21 cellular contexts compared by ENCODE assay signal in genomic region chr1:179092896-179093461, GRCh38. TPM values are rescaled to one million over a fixed set of nuclear protein-coding genes. Genes with fewer than 3 reads are reported as not detected.
A peak's percentile ranks its signal among the peaks of the same experiment; 100 is the strongest.
DNase-seq lines count a peak whose midpoint lies in the region; ATAC-seq, FAIRE-seq and TF ChIP-seq lines count a peak whose summit lies in the region.
"Had no signal": no experiment of that assay in that cellular context is flagged by ENCODE, and none has a peak within 500 bp of the region (broad histone marks: within the 10 kb centered on the region; RNA-seq: fewer than 3 reads in every experiment).

No MANE protein-coding gene starts in this region.

- no peaks in the 10 kb centered on the region for H3K27me3 Mint-ChIP-seq in activated CD8-positive, alpha-beta T cell treated with anti-CD3 and anti-CD28 coated beads, Interleukin-2, amount 10 ng/mL, durations not matched to agents 7 days and 5 days (ENCODE audit: low read depth)
- H3K27me3 Mint-ChIP-seq in activated CD8-positive, alpha-beta T cell treated with anti-CD3 and anti-CD28 coated beads for 36 hours = no peaks in the 10 kb centered on the region
- no peaks in the 10 kb centered on the region for H3K27me3 Mint-ChIP-seq in H9 (ENCODE audit: low read depth)
- H3K27me3 Mint-ChIP-seq in naive thymus-derived CD4-positive, alpha-beta T cell = no peaks in the 10 kb centered on the region

- DNase-seq in activated CD8-positive, alpha-beta T cell treated with anti-CD3 and anti-CD28 coated beads, Interleukin-2, amount 10 ng/mL, durations not matched to agents 7 days and 5 days = no peak
- no peak for DNase-seq in activated CD8-positive, alpha-beta T cell treated with anti-CD3 and anti-CD28 coated beads for 36 hours
- no peak for DNase-seq in H9
- DNase-seq in GM12878 (ENCODE audit: low read depth, low spot score) = no peak
- DNase-seq in naive thymus-derived CD4-positive, alpha-beta T cell = no peak
- no peak for DNase-seq in NCI-H446 treated with DMSO at 0.1 percent for 48 hours (lab: John Stamatoyannopoulos, UW)
- DNase-seq in SK-N-SH = no peak
- DNase-seq: 8988T; activated CD4-positive, alpha-beta T cell treated with anti-CD3 and anti-CD28 coated beads for 1 hour; activated effector memory CD4-positive, alpha-beta T cell treated with anti-CD3 and anti-CD28 coated beads, Interleukin-2, amount 50 U/mL, for 16 hours; anterior cingulate cortex; dorsolateral prefrontal cortex; foreskin melanocyte; hippocampal formation; NCI-H187; NCI-H774; psoas muscle; stimulated activated CD4-positive, alpha-beta T cell treated with anti-CD3 and anti-CD28 coated beads, Interleukin-1b, Interleukin-23, amount 100 ng/mL, for 48 hours had no signal

- 0 out of 2 replicates have a peak, but pooled peaks cover 4% of the 10 kb centered on the region for H3K4me1 ChIP-seq in H9 (ENCODE audit: insufficient read depth, low read length)
- peaks cover 10% of the 10 kb centered on the region for H3K4me1 ChIP-seq in GM12878 (ENCODE audit: control insufficient read depth, insufficient read depth, low read length)
- H3K4me1 ChIP-seq in naive thymus-derived CD4-positive, alpha-beta T cell (ENCODE audit: control insufficient read depth in 2 of 2, insufficient read depth in 2 of 2, low read length in 2 of 2) = no peaks in the 10 kb centered on the region
- H3K4me1 ChIP-seq in SK-N-SH (ENCODE audit: control insufficient read depth in 1 of 2, insufficient read depth in 2 of 2, low read depth in 1 of 2, low read length in 1 of 2) = peaks cover 0 to 5% of the 10 kb centered on the region in 2 experiments; a peak in 1 of 4 replicates

- ATAC-seq in activated CD8-positive, alpha-beta T cell treated with anti-CD3 and anti-CD28 coated beads, Interleukin-2, amount 10 ng/mL, durations not matched to agents 7 days and 5 days = no peak
- no peak for ATAC-seq in activated CD8-positive, alpha-beta T cell treated with anti-CD3 and anti-CD28 coated beads for 36 hours
- ATAC-seq in GM12878 (no peak), GM18868 (IDR thresholded peaks at IDR 0.05; ENCODE audit: unreplicated experiment) (no peak)
- no peak for ATAC-seq in naive thymus-derived CD4-positive, alpha-beta T cell
- ATAC-seq: psoas muscle, Right ventricle myocardium inferior had no signal

- H2BK20ac ChIP-seq in H9 (ENCODE audit: low read depth, low read length, poor library complexity, severe bottlenecking) = no peak overlapping the region

- no peak overlapping the region for H3K18ac ChIP-seq in H9 (ENCODE audit: insufficient read length, low read depth, low read length)

- no peak overlapping the region for H3K9ac ChIP-seq in H9 (ENCODE audit: extremely low read depth, insufficient read length, low read length)
- H3K9ac ChIP-seq in GM12878 (ENCODE audit: control insufficient read depth, insufficient read depth, low read length) = no peak overlapping the region
- H3K9ac ChIP-seq in SK-N-SH = no peak overlapping the region

- TF ChIP-seq CTCF in activated CD8-positive, alpha-beta T cell treated with anti-CD3 and anti-CD28 coated beads for 36 hours (IDR thresholded peaks at IDR 0.05) = no peak
- TF ChIP-seq CTCF in H9 (conservative IDR thresholded peaks at IDR 0.05) (no peak), GM12878 (IDR thresholded peaks at IDR 0.05 in 2 of 3, conservative IDR thresholded peaks at IDR 0.05 in 1 of 3; ENCODE audit: control insufficient read depth in 2 of 3, extremely low read depth in 1 of 3, insufficient read depth in 1 of 3, low read depth in 3 of 3, low read length in 3 of 3) (no peak), SK-N-SH (IDR thresholded peaks at IDR 0.05) (no peak)

- no peak overlapping the region for H3K4me3 ChIP-seq in GM12878
- H3K4me3 ChIP-seq in naive thymus-derived CD4-positive, alpha-beta T cell (ENCODE audit: low read length) = no peak overlapping the region
- H3K4me3 ChIP-seq in SK-N-SH (ENCODE audit: low read depth in 2 of 2, low read length in 1 of 2) = no peak overlapping the region
- H3K4me3 ChIP-seq: dorsolateral prefrontal cortex, psoas muscle, skin epidermis had no signal

- RAD21 ChIA-PET in GM12878 (lab: Charles Lee; ENCODE audit: unreplicated experiment) = no interaction called here

- FAIRE-seq in GM12878 (lab: Jason Lieb, UNC) = no peak

- POLR2A ChIA-PET in activated CD8-positive, alpha-beta T cell treated with anti-CD3 and anti-CD28 coated beads, Interleukin-2, amount 10 ng/mL, durations not matched to agents 7 days and 5 days (lab: Charles Lee) = no interaction called here
- POLR2A ChIA-PET in activated CD8-positive, alpha-beta T cell treated with anti-CD3 and anti-CD28 coated beads for 36 hours (lab: Charles Lee) = no interaction called here
- POLR2A ChIA-PET in GM12878 (lab: Charles Lee) = no interaction called here
- POLR2A ChIA-PET in naive thymus-derived CD4-positive, alpha-beta T cell (lab: Charles Lee) = interaction anchor here (0.7 kb wide), 1 partner anchor 206 kb away, joined by 3 read pairs; no protein-coding TSS in a partner anchor
- POLR2A ChIA-PET in SK-N-SH (lab: Yijun Ruan, JAX) = no interaction called here

- no TSS peak for BruUV-seq in GM12878 (replicated peaks; lab: Mats Ljungman, UMichigan)

- H2BK15ac ChIP-seq in H9 (ENCODE audit: low read depth, low read length) = no peak overlapping the region

- H4K20me1 ChIP-seq in H9 (ENCODE audit: control insufficient read depth, insufficient read depth, insufficient read length) = no peaks in the 10 kb centered on the region
- H4K20me1 ChIP-seq in GM12878 (ENCODE audit: control insufficient read depth, insufficient read depth) = no peaks in the 10 kb centered on the region
- H4K20me1 ChIP-seq in SK-N-SH (ENCODE audit: insufficient read depth) = no peaks in the 10 kb centered on the region

- peaks cover 58% of the 10 kb centered on the region for H3K36me3 Mint-ChIP-seq in activated CD8-positive, alpha-beta T cell treated with anti-CD3 and anti-CD28 coated beads, Interleukin-2, amount 10 ng/mL, durations not matched to agents 7 days and 5 days (ENCODE audit: low read depth)
- H3K36me3 Mint-ChIP-seq in activated CD8-positive, alpha-beta T cell treated with anti-CD3 and anti-CD28 coated beads for 36 hours (ENCODE audit: low read depth) = peaks cover 27% of the 10 kb centered on the region
- H3K36me3 Mint-ChIP-seq in H9 (ENCODE audit: insufficient read depth in 1 of 3, low read depth in 3 of 3) = peaks cover 29 to 78% (median 59%) of the 10 kb centered on the region in 3 experiments; a peak in 6 of 7 replicates
- H3K36me3 Mint-ChIP-seq in naive thymus-derived CD4-positive, alpha-beta T cell = peaks cover 8 to 30% (median 12%) of the 10 kb centered on the region in 5 donors

- H3K9me3 ChIP-seq in H9 (ENCODE audit: control insufficient read depth, low read depth, low read length) = no peaks in the 10 kb centered on the region
- H3K9me3 ChIP-seq in GM12878 (replicated peaks; ENCODE audit: control insufficient read depth, insufficient read depth, low read length) = no peaks in the 10 kb centered on the region
- H3K9me3 ChIP-seq in naive thymus-derived CD4-positive, alpha-beta T cell (ENCODE audit: control insufficient read depth in 2 of 3, low read length in 3 of 3) = no peaks in the 10 kb centered on the region
- no peaks in the 10 kb centered on the region for H3K9me3 ChIP-seq in SK-N-SH
- H3K9me3 ChIP-seq: psoas muscle had no signal

- H3T11ph ChIP-seq in H9 (ENCODE audit: low read length) = no peak overlapping the region

- TF ChIP-seq EP300 in GM12878 (IDR thresholded peaks at IDR 0.05; ENCODE audit: borderline replicate concordance in 1 of 2, control insufficient read depth in 1 of 2, low read depth in 2 of 2, low read length in 2 of 2) (no peak), SK-N-SH (IDR thresholded peaks at IDR 0.05; ENCODE audit: borderline replicate concordance in 1 of 2, low read depth in 1 of 2, low read length in 1 of 2) (no peak)

- H2AFZ ChIP-seq in H9 (ENCODE audit: low read length) = no peak overlapping the region
- no peak overlapping the region for H2AFZ ChIP-seq in GM12878 (ENCODE audit: control insufficient read depth, low read depth, low read length)
- no peak overlapping the region for H2AFZ ChIP-seq in SK-N-SH (ENCODE audit: low read depth)

- no peaks in the 10 kb centered on the region for H3K9me3 Mint-ChIP-seq in activated CD8-positive, alpha-beta T cell treated with anti-CD3 and anti-CD28 coated beads, Interleukin-2, amount 10 ng/mL, durations not matched to agents 7 days and 5 days (ENCODE audit: insufficient read depth)
- no peaks in the 10 kb centered on the region for H3K9me3 Mint-ChIP-seq in activated CD8-positive, alpha-beta T cell treated with anti-CD3 and anti-CD28 coated beads for 36 hours
- no peaks in the 10 kb centered on the region; a peak in 1 of 5 replicates for H3K9me3 Mint-ChIP-seq in H9
- H3K9me3 Mint-ChIP-seq in naive thymus-derived CD4-positive, alpha-beta T cell = no peaks in the 10 kb centered on the region

- H3K27me3 ChIP-seq in H9 (ENCODE audit: insufficient read depth, low read length) (no peaks in the 10 kb centered on the region), GM12878 (replicated peaks in 1 of 2; ENCODE audit: control insufficient read depth in 2 of 2, insufficient read depth in 2 of 2, low read length in 1 of 2) (no peaks in the 10 kb centered on the region), SK-N-SH (ENCODE audit: insufficient read depth) (no peaks in the 10 kb centered on the region)
- H3K27me3 ChIP-seq in naive thymus-derived CD4-positive, alpha-beta T cell (ENCODE audit: control insufficient read depth in 2 of 2, insufficient read depth in 2 of 2, low read length in 2 of 2) = no peaks in the 10 kb centered on the region
- H3K27me3 ChIP-seq: dorsolateral prefrontal cortex had no signal

- H3K4me3 Mint-ChIP-seq in activated CD8-positive, alpha-beta T cell treated with anti-CD3 and anti-CD28 coated beads, Interleukin-2, amount 10 ng/mL, durations not matched to agents 7 days and 5 days = no peak overlapping the region
- H3K4me3 Mint-ChIP-seq in activated CD8-positive, alpha-beta T cell treated with anti-CD3 and anti-CD28 coated beads for 36 hours = no peak overlapping the region
- no peak overlapping the region for H3K4me3 Mint-ChIP-seq in H9
- H3K4me3 Mint-ChIP-seq in naive thymus-derived CD4-positive, alpha-beta T cell = no peak overlapping the region

- H3K4me2 ChIP-seq in H9 (ENCODE audit: insufficient read depth, insufficient read length, low read length) (no peak overlapping the region), GM12878 (ENCODE audit: control insufficient read depth, insufficient read depth) (no peak overlapping the region), SK-N-SH (no peak overlapping the region)

- SMC1A ChIA-PET in GM12878 (lab: Charles Lee; ENCODE audit: uncharacterized antibody, unreplicated experiment) = no interaction called here

- no peak; the same call in 1 of the 2 replicates for TF ChIP-seq POLR2A in GM12878 (IDR thresholded peaks at IDR 0.05; ENCODE audit: low read depth, low read length)

- no peak overlapping the region for H3K4ac ChIP-seq in H9 (ENCODE audit: low read depth, low read length)

- H3F3A ChIP-seq in SK-N-SH (replicated peaks; ENCODE audit: insufficient read depth) = peaks cover 21% of the 10 kb centered on the region

- H3K27ac ChIP-seq in H9 (ENCODE audit: insufficient read length, low read depth, low read length) (no peak overlapping the region), GM12878 (ENCODE audit: control insufficient read depth, insufficient read depth) (no peak overlapping the region), SK-N-SH (ENCODE audit: low read depth in 2 of 2, low read length in 1 of 2) (no peak overlapping the region)
- H3K27ac ChIP-seq in naive thymus-derived CD4-positive, alpha-beta T cell (ENCODE audit: low read depth, low read length) = no peak overlapping the region

- H3K4me1 Mint-ChIP-seq in activated CD8-positive, alpha-beta T cell treated with anti-CD3 and anti-CD28 coated beads, Interleukin-2, amount 10 ng/mL, durations not matched to agents 7 days and 5 days (ENCODE audit: low read depth) = peaks cover 5% of the 10 kb centered on the region
- no peaks in the 10 kb centered on the region for H3K4me1 Mint-ChIP-seq in activated CD8-positive, alpha-beta T cell treated with anti-CD3 and anti-CD28 coated beads for 36 hours (ENCODE audit: low read depth)
- peaks cover 14 to 17% of the 10 kb centered on the region in 2 experiments for H3K4me1 Mint-ChIP-seq in H9
- peaks cover 0 to 9% (median 0%) of the 10 kb centered on the region in 7 donors for H3K4me1 Mint-ChIP-seq in naive thymus-derived CD4-positive, alpha-beta T cell

- no peak overlapping the region for H3K14ac ChIP-seq in H9 (ENCODE audit: insufficient read depth, low read length)

- TF ChIP-seq RAD21 in GM12878 (IDR thresholded peaks at IDR 0.05; ENCODE audit: insufficient read depth, low read depth, low read length) = no peak
- no peak for TF ChIP-seq RAD21 in SK-N-SH (IDR thresholded peaks at IDR 0.05; ENCODE audit: low read length)

- H2BK5ac ChIP-seq in H9 (ENCODE audit: insufficient read length, low read length) = no peak overlapping the region

- no peak overlapping the region for H2BK12ac ChIP-seq in H9 (ENCODE audit: insufficient read length, low read depth, low read length)

- peak overlapping the region; percentile 51 for H3K27ac Mint-ChIP-seq in activated CD8-positive, alpha-beta T cell treated with anti-CD3 and anti-CD28 coated beads, Interleukin-2, amount 10 ng/mL, durations not matched to agents 7 days and 5 days
- H3K27ac Mint-ChIP-seq in activated CD8-positive, alpha-beta T cell treated with anti-CD3 and anti-CD28 coated beads for 36 hours = no peak overlapping the region
- H3K27ac Mint-ChIP-seq in H9 = peak overlapping the region in 2 of 3 experiments; percentile 50 to 54; a peak in 2 of 7 replicates
- peak overlapping the region in 8 of 9 donors; percentile 1 to 85 (median 46) for H3K27ac Mint-ChIP-seq in naive thymus-derived CD4-positive, alpha-beta T cell

- H2BK120ac ChIP-seq in H9 (ENCODE audit: low read depth, low read length, poor library complexity, severe bottlenecking) = no peak overlapping the region

- no peaks in the 10 kb centered on the region for H3K9me2 ChIP-seq in SK-N-SH

- no peak overlapping the region for H4K91ac ChIP-seq in H9 (ENCODE audit: insufficient read length, low read depth, low read length)

- H3K79me2 ChIP-seq in H9 (ENCODE audit: insufficient read depth, low read length) (no peaks in the 10 kb centered on the region; the same call in 1 of the 2 replicates), GM12878 (ENCODE audit: control insufficient read depth, insufficient read depth, low read length) (peaks cover 2% of the 10 kb centered on the region; the same call in 1 of the 2 replicates), SK-N-SH (ENCODE audit: insufficient read depth) (no peaks in the 10 kb centered on the region; the same call in 1 of the 2 replicates)

- H3K79me1 ChIP-seq in H9 (ENCODE audit: insufficient read depth, low read depth, low read length, poor library complexity, severe bottlenecking) = no peaks in the 10 kb centered on the region

- no peak overlapping the region for H3K56ac ChIP-seq in H9 (ENCODE audit: insufficient read length, low read depth, low read length)

- no peaks in the 10 kb centered on the region for H3K23me2 ChIP-seq in H9 (ENCODE audit: insufficient read length, low read depth, low read length, poor library complexity, severe bottlenecking)

- H2AK5ac ChIP-seq in H9 (ENCODE audit: insufficient read length, low read length) = no peak overlapping the region

- H3K36me3 ChIP-seq in GM12878 (ENCODE audit: control insufficient read depth in 2 of 2, insufficient read depth in 2 of 2, low read length in 1 of 2) (peaks cover 31 to 37% of the 10 kb centered on the region in 2 experiments), SK-N-SH (replicated peaks in 1 of 2; ENCODE audit: control insufficient read depth in 1 of 2, insufficient read depth in 2 of 2, low read length in 1 of 2) (peaks cover 35 to 80% of the 10 kb centered on the region in 2 experiments)
- peaks cover 0 to 91% (median 0%) of the 10 kb centered on the region in 3 experiments for H3K36me3 ChIP-seq in naive thymus-derived CD4-positive, alpha-beta T cell (ENCODE audit: control insufficient read depth in 2 of 3, insufficient read depth in 3 of 3, low read length in 3 of 3)

- CTCF ChIA-PET in activated CD8-positive, alpha-beta T cell treated with anti-CD3 and anti-CD28 coated beads, Interleukin-2, amount 10 ng/mL, durations not matched to agents 7 days and 5 days (lab: Charles Lee) = interaction anchor here (1.0 kb wide), 1 partner anchor 12 kb away, joined by 4 read pairs; no protein-coding TSS in a partner anchor
- CTCF ChIA-PET in activated CD8-positive, alpha-beta T cell treated with anti-CD3 and anti-CD28 coated beads for 36 hours (lab: Charles Lee) = no interaction called here
- CTCF ChIA-PET in GM12878 (lab: Yijun Ruan, JAX) = interaction anchor here (0.6 to 1.1 kb wide), 3 partner anchors 27 to 560 kb away, joined by 3 read pairs; no protein-coding TSS in a partner anchor
- CTCF ChIA-PET in naive thymus-derived CD4-positive, alpha-beta T cell (lab: Charles Lee) = no interaction called here
- CTCF ChIA-PET in SK-N-SH (lab: Yijun Ruan, JAX) = interaction anchor here (0.9 to 2.2 kb wide), 4 partner anchors 11 to 200 kb away, joined by 3 to 9 read pairs (median 4); partner anchors contain the start of genes SOAT1 and TOR3A

- no CpG with 5 or more reads among the region's 9 CpGs for WGBS in H9 (ENCODE audit: extremely low coverage, insufficient read length, low lambda C conversion rate)
- 92% methylated on average over 7 of the region's 9 CpGs for WGBS in GM12878 (ENCODE audit: insufficient coverage, insufficient replicate concordance, low lambda C conversion rate, missing lambda C conversion rate)
- 95% methylated on average over 9 of the region's 9 CpGs for WGBS in SK-N-SH (ENCODE audit: low lambda C conversion rate)

- in situ Hi-C loops in GM12878 (cut with MboI) = loop anchor here (25.0 kb wide), 1 partner anchor 719 kb away; no protein-coding TSS in a partner anchor

- no peak overlapping the region for H3K23ac ChIP-seq in H9 (ENCODE audit: insufficient read length, low read depth, low read length)

- no peak overlapping the region for H4K5ac ChIP-seq in H9 (ENCODE audit: insufficient read length, low read depth, low read length)

- no peak overlapping the region for H4K8ac ChIP-seq in H9 (replicated peaks; ENCODE audit: insufficient read length, low read depth, low read length)

- intact Hi-C loops in activated CD8-positive, alpha-beta T cell treated with anti-CD3 and anti-CD28 coated beads for 36 hours (cut with micrococcal nuclease) = no loop called here
- intact Hi-C loops in GM12878 (cut with micrococcal nuclease; ENCODE audit: unreplicated experiment) = no loop called here
- intact Hi-C loops in naive thymus-derived CD4-positive, alpha-beta T cell (cut with micrococcal nuclease) = no loop called here

RNA-seq across cellular contexts. Expression of gene TOR3A, which starts 11.1 kb away (rescaled TPM):
- total RNA-seq in activated CD8-positive, alpha-beta T cell treated with anti-CD3 and anti-CD28 coated beads, Interleukin-2, amount 10 ng/mL, durations not matched to agents 7 days and 5 days = 10 to 100 TPM; 49.3 to 50.4 TPM
- 10 to 100 TPM; 28.8 to 30.3 TPM for total RNA-seq in activated CD8-positive, alpha-beta T cell treated with anti-CD3 and anti-CD28 coated beads for 36 hours
- total RNA-seq in H9 (2021) (25.6 and 27.3 TPM in 2 replicates), GM12878 (2014; rRNA removed) (50.7 and 74.6 TPM in 2 replicates), GM12878 (2014; rRNA removed; fragmentation: Illumina TruSeq; extraction: Trizol) (28.7 and 29.8 TPM in 2 replicates), GM12878 (2021) (48.3 and 48.9 TPM in 2 replicates)
- 40.3 and 44.1 TPM in 2 replicates for total RNA-seq in GM12878 (2013; cell fraction: nucleolus; rRNA removed)
- 20.3 TPM for polyA plus RNA-seq in GM12878 (2011; ENCODE audit: low read depth)
- polyA plus RNA-seq in GM12878 (2011; rRNA removed) (31.1 and 43.7 TPM in 2 replicates), GM12878 (2014; fragmentation: Illumina TruSeq; extraction: Trizol) (40.9 and 42.5 TPM in 2 replicates), GM12878 (2014; fragmentation: Nextera tagmentation; extraction: Ambion mirVana) (10 to 100 TPM in 1 of 2 experiments, 1 to 10 TPM in 1; 8.6 to 14.5 TPM), GM12878 (2014; rRNA removed) (85.5 and 87.9 TPM in 2 replicates), GM12878 (2016; fragmentation: Nextera tagmentation; extraction: Ambion mirVana) (10 to 100 TPM; 62.5 to 64.1 TPM), SK-N-SH (2012; rRNA removed) (29.9 and 33.2 TPM in 2 replicates)
- 55.6 and 76.1 TPM in 2 replicates for polyA plus RNA-seq in GM12878 (2011; cell fraction: cytosol; rRNA removed)
- polyA plus RNA-seq in GM12878 (2011; cell fraction: nucleus; rRNA removed) = 61.5 and 79.8 TPM in 2 replicates
- 26.2 and 37.0 TPM in 2 replicates for polyA plus RNA-seq in GM12878 (2012)
- 69.6 and 100.0 TPM in 2 replicates for polyA minus RNA-seq in GM12878 (2011; rRNA and poly(A)+ RNA removed)
- polyA minus RNA-seq in GM12878 (2011; cell fraction: cytosol; rRNA and poly(A)+ RNA removed) = 25.1 and 26.2 TPM in 2 replicates
- polyA minus RNA-seq in GM12878 (2011; cell fraction: nucleus; rRNA and poly(A)+ RNA removed) = 25.5 and 49.1 TPM in 2 replicates
- 10 to 100 TPM; 18.8 to 43.8 (median 21.7) TPM for total RNA-seq in naive thymus-derived CD4-positive, alpha-beta T cell
- 10 to 100 TPM; 22.0 to 24.3 TPM for polyA plus RNA-seq in naive thymus-derived CD4-positive, alpha-beta T cell
- 17.8 and 25.9 TPM in 2 replicates for polyA plus RNA-seq in SK-N-SH (2012; cell fraction: cytosol; rRNA removed)
- polyA plus RNA-seq in SK-N-SH (2012; cell fraction: nucleus; rRNA removed) = 23.3 and 29.7 TPM in 2 replicates

Comparison
In these comparisons a context has a peak if more than half of its experiments do, and no peak if none do; other contexts are left out.
1. CTCF ChIA-PET loops: an anchor here in activated CD8-positive, alpha-beta T cell treated with anti-CD3 and anti-CD28 coated beads, Interleukin-2, amount 10 ng/mL, durations not matched to agents 7 days and 5 days (1.0 kb wide), GM12878 (0.6 to 1.1 kb wide) and SK-N-SH (0.9 to 2.2 kb wide); none called in activated CD8-positive, alpha-beta T cell treated with anti-CD3 and anti-CD28 coated beads for 36 hours and naive thymus-derived CD4-positive, alpha-beta T cell.